In the genomic region with DNA sequence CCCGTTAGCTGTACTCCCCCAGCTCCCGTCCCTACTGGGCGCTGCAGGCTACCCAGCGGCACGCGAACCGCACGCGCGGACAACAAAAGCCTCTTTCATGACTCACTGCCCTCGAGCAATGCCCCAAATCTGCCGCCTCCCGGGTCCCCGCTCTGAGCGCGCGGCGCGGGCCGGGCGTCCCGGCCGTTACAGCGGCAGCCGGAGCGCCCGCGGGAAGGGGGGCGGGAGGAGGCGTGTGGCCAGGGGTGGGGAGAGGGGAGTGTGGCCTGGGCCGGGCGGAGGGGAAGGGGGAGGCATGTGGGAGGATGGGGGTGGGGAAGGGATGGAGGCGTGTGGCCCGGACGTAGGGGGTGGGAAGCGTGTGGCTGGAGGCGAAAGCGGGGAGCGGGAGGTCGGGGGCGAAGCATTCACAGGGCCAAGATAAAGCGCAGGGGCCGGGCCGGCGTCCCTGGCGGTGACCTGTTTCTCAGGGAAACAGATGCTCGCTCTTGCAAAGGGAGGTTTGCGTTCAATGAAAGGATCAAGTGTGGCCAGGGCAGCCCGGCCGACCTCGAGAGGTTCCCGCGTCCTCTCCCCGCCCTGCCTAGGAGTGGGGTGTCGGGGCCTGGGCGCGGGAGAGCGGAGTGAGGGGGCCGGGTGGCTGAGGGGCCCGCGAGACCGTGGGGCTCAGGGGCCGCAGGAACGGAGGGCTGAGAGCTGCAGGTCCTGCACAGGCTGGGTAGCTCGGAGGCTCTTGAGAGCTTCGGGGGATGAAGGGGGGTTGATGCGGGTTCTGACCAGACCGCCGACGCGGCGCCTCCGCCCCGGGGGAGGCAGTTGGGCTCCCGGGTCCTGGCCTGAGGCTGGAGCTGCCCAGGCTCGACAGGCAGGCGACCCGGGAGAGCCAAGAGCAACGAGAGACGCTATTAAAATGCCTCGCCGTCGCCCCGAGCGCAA, we compare ENCODE assay signal across 8 cellular contexts. TPM values are rescaled to one million over a fixed set of nuclear protein-coding genes. Genes with fewer than 3 reads are reported as not detected.
DNase-seq lines count a peak whose midpoint lies in the region; ATAC-seq, FAIRE-seq and TF ChIP-seq lines count a peak whose summit lies in the region.

No MANE protein-coding gene starts in this region.

- POLR2A ChIA-PET in GM12878 (lab: Charles Lee): no interaction called here
- POLR2A ChIA-PET in naive thymus-derived CD4-positive, alpha-beta T cell (lab: Charles Lee): no interaction called here

- no peaks in the 10 kb centered on the region for H4K20me1 ChIP-seq in GM12878 (ENCODE audit: control insufficient read depth, insufficient read depth)

- TF ChIP-seq EP300 in GM12878 (IDR thresholded peaks at IDR 0.05; ENCODE audit: borderline replicate concordance in 1 of 2, control insufficient read depth in 1 of 2, low read depth in 2 of 2, low read length in 2 of 2): no peak

- H3K4me1 Mint-ChIP-seq in naive thymus-derived CD4-positive, alpha-beta T cell: peaks cover 31 to 59% (median 44%) of the 10 kb centered on the region in 7 donors

- TF ChIP-seq RAD21 in GM12878 (IDR thresholded peaks at IDR 0.05; ENCODE audit: insufficient read depth, low read depth, low read length): no peak

- peaks cover 0 to 14% (median 9%) of the 10 kb centered on the region in 5 donors for H3K36me3 Mint-ChIP-seq in naive thymus-derived CD4-positive, alpha-beta T cell

- no peak overlapping the region for H3K4me3 ChIP-seq in GM12878
- H3K4me3 ChIP-seq in naive thymus-derived CD4-positive, alpha-beta T cell (ENCODE audit: low read length): no peak overlapping the region

- H3K9me3 ChIP-seq in GM12878 (replicated peaks; ENCODE audit: control insufficient read depth, insufficient read depth, low read length): peaks cover 2% of the 10 kb centered on the region; the same call in 2 of the 3 replicates
- H3K9me3 ChIP-seq in naive thymus-derived CD4-positive, alpha-beta T cell (ENCODE audit: control insufficient read depth in 2 of 3, low read length in 3 of 3): no peaks in the 10 kb centered on the region

- H3K9me3 Mint-ChIP-seq in naive thymus-derived CD4-positive, alpha-beta T cell: peaks cover 3 to 15% (median 8%) of the 10 kb centered on the region in 11 donors

- H3K4me1 ChIP-seq in GM12878 (ENCODE audit: control insufficient read depth, insufficient read depth, low read length): no peaks in the 10 kb centered on the region
- peaks cover 0 to 24% of the 10 kb centered on the region in 2 donors for H3K4me1 ChIP-seq in naive thymus-derived CD4-positive, alpha-beta T cell (ENCODE audit: control insufficient read depth in 2 of 2, insufficient read depth in 2 of 2, low read length in 2 of 2)

- ATAC-seq in GM12878 (no peak), HG03469 (IDR thresholded peaks at IDR 0.05; ENCODE audit: unreplicated experiment) (no peak), GM18505 (IDR thresholded peaks at IDR 0.05; ENCODE audit: unreplicated experiment) (no peak)
- no peak for ATAC-seq in naive thymus-derived CD4-positive, alpha-beta T cell

- no peak overlapping the region for H2AFZ ChIP-seq in GM12878 (ENCODE audit: control insufficient read depth, low read depth, low read length)

- H3K27me3 Mint-ChIP-seq in naive thymus-derived CD4-positive, alpha-beta T cell: peaks cover 84 to 96% (median 86%) of the 10 kb centered on the region in 5 donors

- H3K27me3 ChIP-seq in GM12878 (replicated peaks in 1 of 2; ENCODE audit: control insufficient read depth in 2 of 2, insufficient read depth in 2 of 2, low read length in 1 of 2): peaks cover 18 to 45% of the 10 kb centered on the region in 2 experiments
- H3K27me3 ChIP-seq in naive thymus-derived CD4-positive, alpha-beta T cell (ENCODE audit: control insufficient read depth in 2 of 2, insufficient read depth in 2 of 2, low read length in 2 of 2): peaks cover 28 to 37% of the 10 kb centered on the region in 2 donors

- H3K36me3 ChIP-seq in GM12878 (ENCODE audit: control insufficient read depth in 2 of 2, insufficient read depth in 2 of 2, low read length in 1 of 2): no peaks in the 10 kb centered on the region
- no peaks in the 10 kb centered on the region for H3K36me3 ChIP-seq in naive thymus-derived CD4-positive, alpha-beta T cell (ENCODE audit: control insufficient read depth in 2 of 3, insufficient read depth in 3 of 3, low read length in 3 of 3)

- TF ChIP-seq POLR2A in GM12878 (IDR thresholded peaks at IDR 0.05; ENCODE audit: low read depth, low read length) (no peak), GM18505 (IDR thresholded peaks at IDR 0.05; ENCODE audit: borderline replicate concordance, extremely low read depth, insufficient read depth, insufficient read length) (no peak)

- in situ Hi-C loops in GM12878 (cut with MboI): no loop called here

- TF ChIP-seq CTCF in GM12878 (IDR thresholded peaks at IDR 0.05 in 2 of 3, conservative IDR thresholded peaks at IDR 0.05 in 1 of 3; ENCODE audit: control insufficient read depth in 2 of 3, extremely low read depth in 1 of 3, insufficient read depth in 1 of 3, low read depth in 3 of 3, low read length in 3 of 3): no peak

- no peak overlapping the region for H3K4me2 ChIP-seq in GM12878 (ENCODE audit: control insufficient read depth, insufficient read depth)

- peak overlapping the region; percentile 51 to 81 (median 70) for H3K4me3 Mint-ChIP-seq in naive thymus-derived CD4-positive, alpha-beta T cell

- H3K27ac Mint-ChIP-seq in naive thymus-derived CD4-positive, alpha-beta T cell: peak overlapping the region in 1 of 9 donors; percentile 69

- no peak overlapping the region for H3K9ac ChIP-seq in GM12878 (ENCODE audit: control insufficient read depth, insufficient read depth, low read length)

- H3K79me2 ChIP-seq in GM12878 (ENCODE audit: control insufficient read depth, insufficient read depth, low read length): no peaks in the 10 kb centered on the region

- no peak overlapping the region for H3K27ac ChIP-seq in GM12878 (ENCODE audit: control insufficient read depth, insufficient read depth)
- H3K27ac ChIP-seq in naive thymus-derived CD4-positive, alpha-beta T cell (ENCODE audit: low read depth, low read length): no peak overlapping the region

- CTCF ChIA-PET in GM12878 (lab: Yijun Ruan, JAX): interaction anchor here (0.7 kb wide), 1 partner anchor 32 kb away, joined by 3 read pairs; no protein-coding TSS in a partner anchor
- CTCF ChIA-PET in naive thymus-derived CD4-positive, alpha-beta T cell (lab: Charles Lee): no interaction called here

- intact Hi-C loops in GM12878 (cut with micrococcal nuclease; ENCODE audit: unreplicated experiment): no loop called here
- intact Hi-C loops in naive thymus-derived CD4-positive, alpha-beta T cell (cut with micrococcal nuclease): loop anchor here in 1 of 2 donors (5.0 kb wide), 1 partner anchor 111 kb away; no protein-coding TSS in a partner anchor

- DNase-seq in COLO668 (lab: John Stamatoyannopoulos, UW; ENCODE audit: unreplicated experiment): peak; percentile 64
- DNase-seq in HuH-7 (ENCODE audit: low spot score): peak; percentile 49
- DNase-seq in GM12878 (ENCODE audit: low read depth, low spot score): no peak
- DNase-seq in naive thymus-derived CD4-positive, alpha-beta T cell: peak in 1 of 9 donors; percentile 26
- no peak for DNase-seq in stimulated activated naive CD4-positive, alpha-beta T cell (lab: John Stamatoyannopoulos, UW)
- no peak for DNase-seq in COR-L47 (lab: John Stamatoyannopoulos, UW)

- BruUV-seq in GM12878 (replicated peaks; lab: Mats Ljungman, UMichigan): no TSS peak

- no peak for FAIRE-seq in GM12878 (lab: Jason Lieb, UNC)

- 27% methylated on average over 43 of the region's 85 CpGs for WGBS in GM12878 (ENCODE audit: insufficient coverage, insufficient replicate concordance, low lambda C conversion rate, missing lambda C conversion rate)

- SMC1A ChIA-PET in GM12878 (lab: Charles Lee; ENCODE audit: uncharacterized antibody, unreplicated experiment): no interaction called here

- RAD21 ChIA-PET in GM12878 (lab: Charles Lee; ENCODE audit: unreplicated experiment): no interaction called here

RNA-seq across cellular contexts. Expression of gene NEUROD1, which starts 3.5 kb away (rescaled TPM):
- total RNA-seq in GM12878 (2013; cell fraction: nucleolus; rRNA removed): not detected in 2 replicates
- not detected in 2 replicates for total RNA-seq in GM12878 (2014; rRNA removed)
- total RNA-seq in GM12878 (2014; rRNA removed; fragmentation: Illumina TruSeq; extraction: Trizol): not detected in 2 replicates
- total RNA-seq in GM12878 (2021): not detected in 2 replicates
- not detected for polyA plus RNA-seq in GM12878 (2011; ENCODE audit: low read depth)
- not detected in 2 replicates for polyA plus RNA-seq in GM12878 (2011; rRNA removed)
- not detected in 2 replicates for polyA plus RNA-seq in GM12878 (2011; cell fraction: cytosol; rRNA removed)
- not detected in 2 replicates for polyA plus RNA-seq in GM12878 (2011; cell fraction: nucleus; rRNA removed)
- not detected in 2 replicates for polyA plus RNA-seq in GM12878 (2012)
- polyA plus RNA-seq in GM12878 (2014; fragmentation: Illumina TruSeq; extraction: Trizol): not detected in 2 replicates
- not detected for polyA plus RNA-seq in GM12878 (2014; fragmentation: Nextera tagmentation; extraction: Ambion mirVana)
- polyA plus RNA-seq in GM12878 (2014; rRNA removed): not detected in 2 replicates
- not detected for polyA plus RNA-seq in GM12878 (2016; fragmentation: Nextera tagmentation; extraction: Ambion mirVana)
- polyA minus RNA-seq in GM12878 (2011; rRNA and poly(A)+ RNA removed): not detected in 2 replicates
- polyA minus RNA-seq in GM12878 (2011; cell fraction: cytosol; rRNA and poly(A)+ RNA removed): not detected in 2 replicates
- not detected in 2 replicates for polyA minus RNA-seq in GM12878 (2011; cell fraction: nucleus; rRNA and poly(A)+ RNA removed)
- not detected for total RNA-seq in naive thymus-derived CD4-positive, alpha-beta T cell
- not detected for polyA plus RNA-seq in naive thymus-derived CD4-positive, alpha-beta T cell

RNA-seq across cellular contexts. Expression of gene CERKL, which starts 26.9 kb away (rescaled TPM):
- not detected in 2 replicates for total RNA-seq in GM12878 (2013; cell fraction: nucleolus; rRNA removed)
- total RNA-seq in GM12878 (2014; rRNA removed): 0.05 and 0.11 TPM in 2 replicates
- 0.05 and 0.09 TPM in 2 replicates for total RNA-seq in GM12878 (2014; rRNA removed; fragmentation: Illumina TruSeq; extraction: Trizol)
- not detected in 2 replicates for total RNA-seq in GM12878 (2021)
- polyA plus RNA-seq in GM12878 (2011; ENCODE audit: low read depth): 6.8 TPM
- 0.22 and 0.37 TPM in 2 replicates for polyA plus RNA-seq in GM12878 (2011; rRNA removed)
- 0.12 and 0.15 TPM in 2 replicates for polyA plus RNA-seq in GM12878 (2011; cell fraction: cytosol; rRNA removed)
- polyA plus RNA-seq in GM12878 (2011; cell fraction: nucleus; rRNA removed): 0.18 and 0.25 TPM in 2 replicates
- 16.5 and 17.4 TPM in 2 replicates for polyA plus RNA-seq in GM12878 (2012)
- not detected in 2 replicates for polyA plus RNA-seq in GM12878 (2014; fragmentation: Illumina TruSeq; extraction: Trizol)
- polyA plus RNA-seq in GM12878 (2014; fragmentation: Nextera tagmentation; extraction: Ambion mirVana): 10 to 100 TPM; 19.1 to 23.0 TPM
- polyA plus RNA-seq in GM12878 (2014; rRNA removed): 0.05 TPM in 1 of 2 replicates, not detected in the other
- polyA plus RNA-seq in GM12878 (2016; fragmentation: Nextera tagmentation; extraction: Ambion mirVana): 10 to 100 TPM; 11.8 to 13.6 TPM
- polyA minus RNA-seq in GM12878 (2011; rRNA and poly(A)+ RNA removed): 0.29 and 0.41 TPM in 2 replicates
- polyA minus RNA-seq in GM12878 (2011; cell fraction: cytosol; rRNA and poly(A)+ RNA removed): not detected in 2 replicates
- polyA minus RNA-seq in GM12878 (2011; cell fraction: nucleus; rRNA and poly(A)+ RNA removed): 0.12 and 0.29 TPM in 2 replicates
- under 1 TPM in 1 of 5 experiments, not detected in 4; 0.20 TPM for total RNA-seq in naive thymus-derived CD4-positive, alpha-beta T cell
- polyA plus RNA-seq in naive thymus-derived CD4-positive, alpha-beta T cell: 10 to 100 TPM in 1 of 2 donors, 1 to 10 TPM in 1; 4.5 to 14.7 TPM

Comparison
In these comparisons a context has a peak if more than half of its experiments do, and no peak if none do; other contexts are left out.
1. DNase-seq: peak in COLO668 (single experiment) and HuH-7 (single experiment); none in GM12878 (single experiment), stimulated activated naive CD4-positive, alpha-beta T cell (0 of 6) and COR-L47 (single experiment).